Comparison of ENCODE assay signal across 11 cellular contexts in genomic region chr9:88949961-88950340, GRCh38. TPM values are rescaled to one million over a fixed set of nuclear protein-coding genes. Genes with fewer than 3 reads are reported as not detected.
A peak's percentile ranks its signal among the peaks of the same experiment; 100 is the strongest.
DNase-seq lines count a peak whose midpoint lies in the region; ATAC-seq and TF ChIP-seq lines count a peak whose summit lies in the region.
"Had no signal": no experiment of that assay in that cellular context is flagged by ENCODE, and none has a peak within 500 bp of the region (broad histone marks: within the 10 kb centered on the region; RNA-seq: fewer than 3 reads in every experiment).

No MANE protein-coding gene starts in this region.

- no peaks in the 10 kb centered on the region for H3K9me3 Mint-ChIP-seq in activated naive CD4-positive, alpha-beta T cell treated with anti-CD3 and anti-CD28 coated beads for 36 hours
- no peaks in the 10 kb centered on the region for H3K9me3 Mint-ChIP-seq in activated naive CD4-positive, alpha-beta T cell treated with anti-CD3 and anti-CD28 coated beads, Interleukin-2, amount 10 ng/mL, durations not matched to agents 7 days and 5 days
- H3K9me3 Mint-ChIP-seq in activated naive CD8-positive, alpha-beta T cell treated with anti-CD3 and anti-CD28 coated beads for 36 hours = no peaks in the 10 kb centered on the region
- no peaks in the 10 kb centered on the region for H3K9me3 Mint-ChIP-seq in T-cell

- ATAC-seq in right cardiac atrium (peak in 1 of 2 donors; percentile 41), T-cell (replicated peaks in 1 of 4) (no peak)

- H3K27ac ChIP-seq in right cardiac atrium (ENCODE audit: low read length) (peak overlapping the region; percentile 88), suprapubic skin (peak overlapping the region; percentile 44)
- H3K27ac ChIP-seq in effector memory CD4-positive, alpha-beta T cell (ENCODE audit: insufficient read depth, low read length, poor library complexity, severe bottlenecking) = no peak overlapping the region

- intact Hi-C loops in activated naive CD4-positive, alpha-beta T cell treated with anti-CD3 and anti-CD28 coated beads for 36 hours (cut with micrococcal nuclease) = no loop called here
- intact Hi-C loops in right cardiac atrium (cut with DNase I) = loop anchor here in 1 of 4 donors (10.0 kb wide), 2 partner anchors 75 to 165 kb away; no protein-coding TSS in a partner anchor

- no peak for TF ChIP-seq CTCF in suprapubic skin (IDR thresholded peaks at IDR 0.05)

- H3K4me1 ChIP-seq in right cardiac atrium (ENCODE audit: control insufficient read depth, insufficient read depth, low read length) (peaks cover 19% of the 10 kb centered on the region), suprapubic skin (peaks cover 31% of the 10 kb centered on the region), HAP-1 (no peaks in the 10 kb centered on the region; the same call in 1 of the 2 replicates)
- no peaks in the 10 kb centered on the region for H3K4me1 ChIP-seq in effector memory CD4-positive, alpha-beta T cell (ENCODE audit: control insufficient read depth, insufficient read depth, low read length, poor library complexity, severe bottlenecking)

- no peaks in the 10 kb centered on the region for H3K36me3 Mint-ChIP-seq in activated naive CD4-positive, alpha-beta T cell treated with anti-CD3 and anti-CD28 coated beads for 36 hours (ENCODE audit: low read depth)
- no peaks in the 10 kb centered on the region for H3K36me3 Mint-ChIP-seq in activated naive CD4-positive, alpha-beta T cell treated with anti-CD3 and anti-CD28 coated beads, Interleukin-2, amount 10 ng/mL, durations not matched to agents 7 days and 5 days
- no peaks in the 10 kb centered on the region for H3K36me3 Mint-ChIP-seq in activated naive CD8-positive, alpha-beta T cell treated with anti-CD3 and anti-CD28 coated beads for 36 hours
- no peaks in the 10 kb centered on the region for H3K36me3 Mint-ChIP-seq in T-cell

- POLR2A ChIA-PET in T-cell (lab: Charles Lee) = no interaction called here

- H3K9me3 ChIP-seq in right cardiac atrium (ENCODE audit: control insufficient read depth, low read length) = no peaks in the 10 kb centered on the region
- H3K9me3 ChIP-seq in suprapubic skin = no peaks in the 10 kb centered on the region
- no peaks in the 10 kb centered on the region for H3K9me3 ChIP-seq in HAP-1
- no peaks in the 10 kb centered on the region for H3K9me3 ChIP-seq in effector memory CD4-positive, alpha-beta T cell (ENCODE audit: control insufficient read depth, low read length)

- in situ Hi-C loops in HAP-1 (cut with MboI; ENCODE audit: low sequenced_read_pairs) = no loop called here

- H3K27ac Mint-ChIP-seq in activated naive CD4-positive, alpha-beta T cell treated with anti-CD3 and anti-CD28 coated beads for 36 hours = no peak overlapping the region
- H3K27ac Mint-ChIP-seq in activated naive CD4-positive, alpha-beta T cell treated with anti-CD3 and anti-CD28 coated beads, Interleukin-2, amount 10 ng/mL, durations not matched to agents 7 days and 5 days = no peak overlapping the region
- H3K27ac Mint-ChIP-seq in activated naive CD8-positive, alpha-beta T cell treated with anti-CD3 and anti-CD28 coated beads for 36 hours = no peak overlapping the region
- H3K27ac Mint-ChIP-seq in T-cell = no peak overlapping the region
- H3K27ac Mint-ChIP-seq: B cell had no signal

- H3K4me3 Mint-ChIP-seq in activated naive CD4-positive, alpha-beta T cell treated with anti-CD3 and anti-CD28 coated beads for 36 hours = no peak overlapping the region
- no peak overlapping the region for H3K4me3 Mint-ChIP-seq in activated naive CD4-positive, alpha-beta T cell treated with anti-CD3 and anti-CD28 coated beads, Interleukin-2, amount 10 ng/mL, durations not matched to agents 7 days and 5 days
- no peak overlapping the region for H3K4me3 Mint-ChIP-seq in activated naive CD8-positive, alpha-beta T cell treated with anti-CD3 and anti-CD28 coated beads for 36 hours
- no peak overlapping the region for H3K4me3 Mint-ChIP-seq in T-cell
- H3K4me3 Mint-ChIP-seq: B cell had no signal

- TF ChIP-seq EP300 in suprapubic skin (IDR thresholded peaks at IDR 0.05) = no peak

- 37% methylated on average over 1 of the region's 1 CpG for WGBS in right cardiac atrium
- 27% methylated on average over 1 of the region's 1 CpG for WGBS in suprapubic skin

- no peak overlapping the region for H3K4me3 ChIP-seq in right cardiac atrium (ENCODE audit: low read length)
- no peak overlapping the region for H3K4me3 ChIP-seq in suprapubic skin
- H3K4me3 ChIP-seq in HAP-1 = no peak overlapping the region
- no peak overlapping the region for H3K4me3 ChIP-seq in effector memory CD4-positive, alpha-beta T cell (ENCODE audit: insufficient read depth, low read depth, low read length, poor library complexity, severe bottlenecking)

- H3K27me3 ChIP-seq in right cardiac atrium (ENCODE audit: control insufficient read depth, insufficient read depth) (no peaks in the 10 kb centered on the region), suprapubic skin (no peaks in the 10 kb centered on the region), HAP-1 (ENCODE audit: low read depth) (no peaks in the 10 kb centered on the region)
- H3K27me3 ChIP-seq in effector memory CD4-positive, alpha-beta T cell (replicated peaks; ENCODE audit: control insufficient read depth, insufficient read depth, low read length, poor library complexity, severe bottlenecking) = no peaks in the 10 kb centered on the region

- peaks cover 6% of the 10 kb centered on the region for H3K4me1 Mint-ChIP-seq in activated naive CD4-positive, alpha-beta T cell treated with anti-CD3 and anti-CD28 coated beads for 36 hours (ENCODE audit: low read depth)
- peaks cover 8% of the 10 kb centered on the region for H3K4me1 Mint-ChIP-seq in activated naive CD4-positive, alpha-beta T cell treated with anti-CD3 and anti-CD28 coated beads, Interleukin-2, amount 10 ng/mL, durations not matched to agents 7 days and 5 days
- H3K4me1 Mint-ChIP-seq in activated naive CD8-positive, alpha-beta T cell treated with anti-CD3 and anti-CD28 coated beads for 36 hours = peaks cover 2% of the 10 kb centered on the region
- H3K4me1 Mint-ChIP-seq in T-cell = peaks cover 7 to 13% (median 7%) of the 10 kb centered on the region in 3 donors
- H3K4me1 Mint-ChIP-seq: B cell had no signal

- TF ChIP-seq POLR2A in suprapubic skin (IDR thresholded peaks at IDR 0.05) = no peak

- DNase-seq in activated naive CD4-positive, alpha-beta T cell treated with anti-CD3 and anti-CD28 coated beads for 36 hours = peak; percentile 34
- no peak for DNase-seq in activated naive CD4-positive, alpha-beta T cell treated with anti-CD3 and anti-CD28 coated beads, Interleukin-2, amount 10 ng/mL, durations not matched to agents 7 days and 5 days
- DNase-seq in activated naive CD8-positive, alpha-beta T cell treated with anti-CD3 and anti-CD28 coated beads for 36 hours = peak; percentile 12
- no peak for DNase-seq in right cardiac atrium
- DNase-seq in suprapubic skin (ENCODE audit: low spot score in 2 of 2) = no peak
- DNase-seq in HAP-1 (ENCODE audit: low spot score in 2 of 2) = no peak
- DNase-seq in effector memory CD4-positive, alpha-beta T cell = no peak
- no peak for DNase-seq in T-cell
- DNase-seq: activated CD4-positive, CD25-positive, alpha-beta regulatory T cell; aorta had no signal

- CTCF ChIA-PET in activated naive CD4-positive, alpha-beta T cell treated with anti-CD3 and anti-CD28 coated beads for 36 hours (lab: Charles Lee) = no interaction called here
- CTCF ChIA-PET in activated naive CD4-positive, alpha-beta T cell treated with anti-CD3 and anti-CD28 coated beads, Interleukin-2, amount 10 ng/mL, durations not matched to agents 7 days and 5 days (lab: Charles Lee) = no interaction called here
- CTCF ChIA-PET in T-cell (lab: Charles Lee) = no interaction called here

- H3K27me3 Mint-ChIP-seq in activated naive CD4-positive, alpha-beta T cell treated with anti-CD3 and anti-CD28 coated beads for 36 hours (ENCODE audit: low read depth) = peaks cover 14% of the 10 kb centered on the region
- H3K27me3 Mint-ChIP-seq in activated naive CD4-positive, alpha-beta T cell treated with anti-CD3 and anti-CD28 coated beads, Interleukin-2, amount 10 ng/mL, durations not matched to agents 7 days and 5 days = peaks cover 21% of the 10 kb centered on the region
- H3K27me3 Mint-ChIP-seq in activated naive CD8-positive, alpha-beta T cell treated with anti-CD3 and anti-CD28 coated beads for 36 hours = peaks cover 39% of the 10 kb centered on the region
- peaks cover 24 to 28% of the 10 kb centered on the region in 2 donors for H3K27me3 Mint-ChIP-seq in T-cell

- H3K36me3 ChIP-seq in suprapubic skin = no peaks in the 10 kb centered on the region
- no peaks in the 10 kb centered on the region for H3K36me3 ChIP-seq in HAP-1 (replicated peaks)
- no peaks in the 10 kb centered on the region for H3K36me3 ChIP-seq in effector memory CD4-positive, alpha-beta T cell (ENCODE audit: control insufficient read depth, insufficient read depth, low read length)

RNA-seq across cellular contexts. Expression of gene S1PR3, which starts 41.3 kb away (rescaled TPM):
- total RNA-seq in activated naive CD4-positive, alpha-beta T cell treated with anti-CD3 and anti-CD28 coated beads for 36 hours = 1 to 10 TPM in 1 of 2 experiments, under 1 TPM in 1; 0.91 to 1.4 TPM
- total RNA-seq in activated naive CD8-positive, alpha-beta T cell treated with anti-CD3 and anti-CD28 coated beads for 36 hours = under 1 TPM; 0.23 to 0.38 TPM
- total RNA-seq in right cardiac atrium (10 to 100 TPM; 37.2 to 51.6 (median 38.3) TPM), suprapubic skin (10 to 100 TPM in 1 of 4 donors, 1 to 10 TPM in 3; 4.3 to 13.5 (median 5.6) TPM), T-cell (under 1 TPM; 0.07 to 0.23 (median 0.12) TPM)
- 24.9 TPM for polyA plus RNA-seq in right cardiac atrium
- total RNA-seq: B cell had no signal

Comparison
In these comparisons a context has a peak if more than half of its experiments do, and no peak if none do; other contexts are left out.
1. DNase-seq: peak in activated naive CD4-positive, alpha-beta T cell treated with anti-CD3 and anti-CD28 coated beads for 36 hours (single experiment) and activated naive CD8-positive, alpha-beta T cell treated with anti-CD3 and anti-CD28 coated beads for 36 hours (single experiment); none in activated naive CD4-positive, alpha-beta T cell treated with anti-CD3 and anti-CD28 coated beads, Interleukin-2, amount 10 ng/mL, durations not matched to agents 7 days and 5 days (single experiment), right cardiac atrium (0 of 3), suprapubic skin (0 of 2), HAP-1 (0 of 2), effector memory CD4-positive, alpha-beta T cell (0 of 3) and T-cell (0 of 34).